Comparison of ENCODE assay signal across 21 cellular contexts in the genomic region with DNA sequence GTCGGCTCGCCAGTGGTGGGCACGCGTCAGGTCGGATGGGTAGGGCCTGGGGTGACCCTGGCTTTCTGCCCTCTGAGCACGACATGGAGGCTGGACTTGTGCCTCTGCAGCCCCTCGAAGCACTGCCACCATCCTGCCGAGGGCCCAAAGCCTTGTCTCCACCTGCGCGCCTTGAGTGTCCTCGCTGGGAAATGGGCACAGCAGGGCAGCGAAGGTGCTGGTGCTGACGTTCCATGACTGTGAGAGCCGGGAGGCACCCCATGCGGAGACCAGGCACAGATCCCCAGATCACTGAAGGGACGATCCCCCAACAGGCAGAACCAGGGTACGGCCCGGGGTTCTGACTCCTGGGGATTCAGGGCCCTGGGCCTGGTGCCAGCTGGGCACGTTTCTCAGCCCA.
"Had no signal": no experiment of that assay in that cellular context is flagged by ENCODE, and none has a peak within 500 bp of the region (broad histone marks: within the 10 kb centered on the region; RNA-seq: fewer than 3 reads in every experiment).

No MANE protein-coding gene starts in this region.

- H3K4me3 ChIP-seq: gastrocnemius medialis, heart left ventricle, hepatocyte, left lung, neural progenitor cell, prostate gland, right atrium auricular region, sigmoid colon, stomach, thyroid gland had no signal

- H3K36me3 Mint-ChIP-seq: natural killer cell treated with Interleukin-12 subunit alpha and Interleukin-12 subunit beta and Interleukin-15 and Interleukin-18, amount 100 ng/mL, for 72 hours; neural progenitor cell; type B pancreatic cell had no signal

- DNase-seq: effector CD4-positive, alpha-beta T cell; gastrocnemius medialis; heart left ventricle; kidney; mesendoderm; sigmoid colon; stimulated activated CD4-positive, alpha-beta T cell treated with anti-CD3 and anti-CD28 coated beads, Interleukin-2, amount 100 ng/mL, for 24 hours; stimulated activated CD4-positive, alpha-beta T cell treated with anti-CD3 and anti-CD28 coated beads, Interleukin-4, amount 100 ng/mL, for 24 hours; stimulated activated naive CD4-positive, alpha-beta T cell treated with Interleukin-2 at 50 U/mL for 16 hours; stomach; thyroid gland had no signal

- H3K4me1 ChIP-seq: prostate gland had no signal

- H3K27ac ChIP-seq: gastrocnemius medialis, hepatocyte, left lung, neural progenitor cell, prostate gland, right atrium auricular region, sigmoid colon, stomach, thyroid gland had no signal

- H3K9me3 ChIP-seq: gastrocnemius medialis, heart left ventricle, left lung, prostate gland, right atrium auricular region, sigmoid colon, stomach, thyroid gland had no signal

- ATAC-seq: gastrocnemius medialis; heart left ventricle; left lung; natural killer cell treated with Interleukin-12 subunit alpha and Interleukin-12 subunit beta and Interleukin-15 and Interleukin-18, amount 100 ng/mL, for 72 hours; stimulated activated effector memory CD8-positive, alpha-beta T cell treated with anti-CD3 and anti-CD28 coated beads, Interleukin-12 subunit alpha, Interleukin-12 subunit beta, amount 100 ng/mL, for 72 hours had no signal

- H3K79me2 ChIP-seq: hepatocyte had no signal

- H3K4me3 Mint-ChIP-seq: natural killer cell treated with Interleukin-12 subunit alpha and Interleukin-12 subunit beta and Interleukin-15 and Interleukin-18, amount 100 ng/mL, for 72 hours; neural progenitor cell; stimulated activated effector memory CD8-positive, alpha-beta T cell treated with anti-CD3 and anti-CD28 coated beads, Interleukin-12 subunit alpha, Interleukin-12 subunit beta, amount 100 ng/mL, for 72 hours; type B pancreatic cell had no signal

- H3K9me3 Mint-ChIP-seq: natural killer cell treated with Interleukin-12 subunit alpha and Interleukin-12 subunit beta and Interleukin-15 and Interleukin-18, amount 100 ng/mL, for 72 hours; neural progenitor cell; stimulated activated effector memory CD8-positive, alpha-beta T cell treated with anti-CD3 and anti-CD28 coated beads, Interleukin-12 subunit alpha, Interleukin-12 subunit beta, amount 100 ng/mL, for 72 hours; type B pancreatic cell had no signal

- H3K4me2 ChIP-seq: hepatocyte, neural progenitor cell had no signal

- H2AFZ ChIP-seq: hepatocyte, neural progenitor cell had no signal

- FAIRE-seq: colon, kidney had no signal

- H3K27ac Mint-ChIP-seq: natural killer cell treated with Interleukin-12 subunit alpha and Interleukin-12 subunit beta and Interleukin-15 and Interleukin-18, amount 100 ng/mL, for 72 hours; stimulated activated effector memory CD8-positive, alpha-beta T cell treated with anti-CD3 and anti-CD28 coated beads, Interleukin-12 subunit alpha, Interleukin-12 subunit beta, amount 100 ng/mL, for 72 hours had no signal

- H3K27me3 Mint-ChIP-seq: type B pancreatic cell had no signal

- H3K36me3 ChIP-seq: gastrocnemius medialis, heart left ventricle, left lung, neural progenitor cell, prostate gland, right atrium auricular region, sigmoid colon, stomach, thyroid gland had no signal

- H3K27me3 ChIP-seq: dorsolateral prefrontal cortex, heart left ventricle, hepatocyte, right atrium auricular region, sigmoid colon, thyroid gland had no signal

- H3K9ac ChIP-seq: neural progenitor cell had no signal
